ENCODE assay signal across 8 cellular contexts in genomic region chr3:3178498-3179328, GRCh38. TPM values are rescaled to one million over a fixed set of nuclear protein-coding genes. Genes with fewer than 3 reads are reported as not detected.
DNase-seq lines count a peak whose midpoint lies in the region; ATAC-seq and TF ChIP-seq lines count a peak whose summit lies in the region.

No MANE protein-coding gene starts in this region.

- H3K4me3 ChIP-seq in heart right ventricle, result peak overlapping the region; percentile 78 to 99 (median 95)
- H3K4me3 ChIP-seq in SU-DHL-6 (ENCODE audit: insufficient read depth, low read length, poor library complexity, severe bottlenecking), result peak overlapping the region; percentile 97
- peak overlapping the region; percentile 92 to 100 (median 96) for H3K4me3 ChIP-seq in spleen

- no peak for DNase-seq in heart right ventricle
- DNase-seq in Right ventricle myocardium superior, result no peak
- no peak for DNase-seq in glutamatergic neuron
- DNase-seq in spleen, result no peak
- DNase-seq in MV-4-11 (lab: John Stamatoyannopoulos, UW), result no peak

- peak overlapping the region in 9 of 10 donors; percentile 61 to 95 (median 86) for H3K27ac ChIP-seq in heart right ventricle
- no peak overlapping the region for H3K27ac ChIP-seq in SU-DHL-6 (ENCODE audit: low read depth, low read length)
- peak overlapping the region; percentile 39 to 92 (median 88) for H3K27ac ChIP-seq in spleen

- peak overlapping the region; percentile 76 for H3K9ac ChIP-seq in SU-DHL-6 (ENCODE audit: low read length)

- no peaks in the 10 kb centered on the region for H3F3A ChIP-seq in SU-DHL-6 (ENCODE audit: insufficient read depth)

- H3K9me2 ChIP-seq in SU-DHL-6 (replicated peaks; ENCODE audit: insufficient read depth, low read length), result no peaks in the 10 kb centered on the region

- no peaks in the 10 kb centered on the region for H4K20me1 ChIP-seq in SU-DHL-6 (ENCODE audit: low read depth, low read length)

- H3K4me1 ChIP-seq in heart right ventricle (peaks cover 9 to 60% (median 42%) of the 10 kb centered on the region in 9 donors), spleen (peaks cover 36 to 62% (median 57%) of the 10 kb centered on the region in 6 donors)

- ATAC-seq in heart right ventricle (no peak), Right ventricle myocardium superior (ENCODE audit: poor library complexity) (no peak), HG02852 (IDR thresholded peaks at IDR 0.05; ENCODE audit: unreplicated experiment) (no peak), GM21423 (IDR thresholded peaks at IDR 0.05; ENCODE audit: unreplicated experiment) (no peak)

- H3K4me2 ChIP-seq in SU-DHL-6 (ENCODE audit: low read depth, low read length, poor library complexity, severe bottlenecking), result peak overlapping the region; percentile 99

- no peaks in the 10 kb centered on the region for H3K27me3 ChIP-seq in heart right ventricle
- no peaks in the 10 kb centered on the region for H3K27me3 ChIP-seq in SU-DHL-6 (ENCODE audit: low read length)
- no peaks in the 10 kb centered on the region for H3K27me3 ChIP-seq in spleen (replicated peaks in 1 of 7)

- H3K36me3 ChIP-seq in heart right ventricle, result peaks cover 0 to 32% (median 6%) of the 10 kb centered on the region in 9 donors
- H3K36me3 ChIP-seq in SU-DHL-6 (ENCODE audit: low read length), result peaks cover 3% of the 10 kb centered on the region; the same call in 1 of the 2 replicates
- peaks cover 0 to 28% (median 13%) of the 10 kb centered on the region in 6 donors for H3K36me3 ChIP-seq in spleen

- peak overlapping the region; percentile 90 for H2AFZ ChIP-seq in SU-DHL-6 (ENCODE audit: low read depth, low read length, severe bottlenecking)

- intact Hi-C loops in heart right ventricle (cut with DNase I) (loop anchor here in 2 of 10 donors (2.0 to 5.0 kb wide), 2 partner anchors 51 to 52 kb away; partner anchors contain the start of gene TRNT1 (in 2 of the 2)), Right ventricle myocardium superior (cut with DNase I) (no loop called here), spleen (cut with DNase I; ENCODE audit: low total_unique reads) (no loop called here)

- peaks cover 26% of the 10 kb centered on the region for H3K79me2 ChIP-seq in SU-DHL-6 (ENCODE audit: insufficient read depth, low read length)

- H3K27me3 Mint-ChIP-seq in glutamatergic neuron (ENCODE audit: unreplicated experiment), result peaks cover 7% of the 10 kb centered on the region

- TF ChIP-seq CTCF in heart right ventricle (IDR thresholded peaks at IDR 0.05) (no peak), SU-DHL-6 (IDR thresholded peaks at IDR 0.05; ENCODE audit: insufficient read depth, low read length, poor library complexity, severe bottlenecking) (no peak), glutamatergic neuron (IDR thresholded peaks at IDR 0.05; ENCODE audit: partially characterized antibody, unreplicated experiment) (no peak), spleen (IDR thresholded peaks at IDR 0.05 in 8 of 11, conservative IDR thresholded peaks at IDR 0.05 in 3 of 11) (no peak)

- no peaks in the 10 kb centered on the region for H3K36me3 Mint-ChIP-seq in glutamatergic neuron (ENCODE audit: unreplicated experiment)

- H3K4me1 Mint-ChIP-seq in glutamatergic neuron (ENCODE audit: low read depth, unreplicated experiment), result peaks cover 8% of the 10 kb centered on the region

- H3K4me3 Mint-ChIP-seq in glutamatergic neuron (ENCODE audit: unreplicated experiment), result peak overlapping the region; percentile 95

- 17 to 22% methylated on average over 16 of the region's 16 CpGs for WGBS in heart right ventricle, 2 donors
- 15 to 19% (median 17%) methylated on average over 16 of the region's 16 CpGs for WGBS in spleen, 5 donors

- H3K27ac Mint-ChIP-seq in glutamatergic neuron (ENCODE audit: unreplicated experiment), result peak overlapping the region; percentile 84

- H3K9me3 ChIP-seq in heart right ventricle (no peaks in the 10 kb centered on the region), SU-DHL-6 (ENCODE audit: insufficient read depth, low read length) (no peaks in the 10 kb centered on the region), spleen (no peaks in the 10 kb centered on the region)

- no peaks in the 10 kb centered on the region for H3K9me3 Mint-ChIP-seq in glutamatergic neuron (ENCODE audit: unreplicated experiment)

- no peak for TF ChIP-seq POLR2A in spleen (IDR thresholded peaks at IDR 0.05)

RNA-seq across cellular contexts. Expression of gene CRBN, which starts 0.8 kb away (rescaled TPM):
- 10 to 100 TPM; 34.8 to 63.2 (median 53.8) TPM for total RNA-seq in heart right ventricle
- 10 to 100 TPM; 18.2 to 23.4 TPM for polyA plus RNA-seq in heart right ventricle
- 46.9 TPM for total RNA-seq in Right ventricle myocardium superior
- 52.6 TPM for total RNA-seq in glutamatergic neuron (ENCODE audit: unreplicated experiment)
- total RNA-seq in spleen, result 100 to 1,000 TPM in 3 of 7 donors, 10 to 100 TPM in 4; 71.4 to 123 (median 98.6) TPM
- 10 to 100 TPM; 33.4 to 38.4 (median 35.3) TPM for polyA plus RNA-seq in spleen

RNA-seq across cellular contexts. Expression of gene TRNT1, which starts 52.0 kb away (rescaled TPM):
- total RNA-seq in heart right ventricle (10 to 100 TPM in 7 of 10 donors, 1 to 10 TPM in 3; 5.8 to 14.5 (median 10.8) TPM), Right ventricle myocardium superior (14.3 TPM), glutamatergic neuron (ENCODE audit: unreplicated experiment) (27.3 TPM), spleen (10 to 100 TPM; 23.7 to 43.8 (median 33.4) TPM)
- polyA plus RNA-seq in heart right ventricle (10 to 100 TPM in 1 of 2 donors, 1 to 10 TPM in 1; 9.1 to 10.6 TPM), spleen (10 to 100 TPM in 2 of 3 donors, 1 to 10 TPM in 1; 10.0 to 15.1 (median 12.6) TPM)
